In the genomic region with DNA sequence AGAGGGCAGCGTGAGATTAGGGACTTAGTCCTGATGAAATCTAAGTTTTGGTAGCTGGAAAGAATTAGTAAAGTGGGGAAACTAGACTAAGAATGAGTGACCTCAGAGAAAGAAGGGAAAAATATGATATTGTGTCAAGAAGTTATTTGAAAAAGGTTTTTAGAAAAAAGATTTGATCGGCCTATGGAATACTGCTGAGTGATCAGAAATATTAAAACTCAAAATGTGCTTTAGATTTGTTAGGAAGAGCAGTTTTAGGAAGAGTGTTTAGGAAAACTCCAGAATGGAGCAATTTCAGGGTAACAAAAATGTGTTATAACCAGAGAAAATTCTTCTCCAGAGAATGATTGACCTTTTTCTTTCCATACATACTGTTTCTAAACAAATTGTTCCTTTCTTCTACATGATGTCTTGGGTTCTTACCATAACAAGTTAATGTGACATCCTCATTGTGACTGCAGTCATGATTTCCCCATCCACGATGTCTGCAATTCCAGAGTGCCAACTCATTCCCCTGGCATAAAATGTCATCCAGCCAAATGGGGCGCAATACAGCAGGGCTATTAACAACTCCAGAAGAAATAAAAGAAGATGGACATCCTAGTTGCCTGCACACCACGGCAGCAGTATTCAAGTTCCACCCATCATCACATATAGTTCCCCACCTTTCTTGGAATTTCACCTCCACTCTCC, we compare ENCODE assay signal across 27 cellular contexts. TPM values are rescaled to one million over a fixed set of nuclear protein-coding genes. Genes with fewer than 3 reads are reported as not detected.
DNase-seq lines count a peak whose midpoint lies in the region; ATAC-seq, FAIRE-seq and TF ChIP-seq lines count a peak whose summit lies in the region.
"Had no signal": no experiment of that assay in that cellular context is flagged by ENCODE, and none has a peak within 500 bp of the region (broad histone marks: within the 10 kb centered on the region; RNA-seq: fewer than 3 reads in every experiment).

No MANE protein-coding gene starts in this region.

- H3K4me3 ChIP-seq in bronchial epithelial cell (ENCODE audit: low read depth, low read length) = no peak overlapping the region
- H3K4me3 ChIP-seq in skeletal muscle cell (ENCODE audit: low read depth, low read length) = no peak overlapping the region
- H3K4me3 ChIP-seq: colonic mucosa, heart left ventricle, ovary, right atrium auricular region had no signal

- no peaks in the 10 kb centered on the region for H3K36me3 ChIP-seq in bronchial epithelial cell (ENCODE audit: control insufficient read depth, insufficient read depth, low read length)
- H3K36me3 ChIP-seq: brain microvascular endothelial cell, colonic mucosa, ovary, right atrium auricular region had no signal

- FAIRE-seq in bronchial epithelial cell (lab: Jason Lieb, UNC) = no peak
- FAIRE-seq: H1 had no signal

- H3K27me3 ChIP-seq in bronchial epithelial cell (ENCODE audit: control insufficient read depth, insufficient read depth, low read length) = no peaks in the 10 kb centered on the region
- H3K27me3 ChIP-seq: brain microvascular endothelial cell, colonic mucosa, ovary, right atrium auricular region had no signal

- peak; percentile 66 for DNase-seq in EH (ENCODE audit: low read depth)
- peak; percentile 37 for DNase-seq in HS-5 (ENCODE audit: low read depth)
- peak; percentile 12 for DNase-seq in bronchial epithelial cell (ENCODE audit: low read depth)
- DNase-seq in skeletal muscle cell (ENCODE audit: low read depth) = peak; percentile 2
- DNase-seq: activated CD4-positive, alpha-beta memory T cell treated with anti-CD3 and anti-CD28 coated beads, Interleukin-2, amount 10 ng/mL, durations not matched to agents 7 days and 5 days; activated gamma-delta T cell treated with Interleukin-2 at 50 U/mL for 16 hours; activated T-cell treated with anti-CD3 and anti-CD28 coated beads for 4 hours; brain microvascular endothelial cell; colonic mucosa; COR-L47; DMS79 treated with DMSO at 0.1 percent for 48 hours; heart left ventricle; KG1; natural killer cell; NCI-H187 treated with DMSO at 0.1 percent for 48 hours; NCI-H226; NCI-H82; ovary; Right ventricle myocardium superior; substantia nigra had no signal

- no peak for TF ChIP-seq CTCF in bronchial epithelial cell (IDR thresholded peaks at IDR 0.05; ENCODE audit: insufficient read depth, low read length, severe bottlenecking)

- ATAC-seq in HG02884 (IDR thresholded peaks at IDR 0.05; ENCODE audit: unreplicated experiment) (no peak), GM21717 (IDR thresholded peaks at IDR 0.05; ENCODE audit: unreplicated experiment) (no peak), HG03442 (IDR thresholded peaks at IDR 0.05; ENCODE audit: unreplicated experiment) (no peak)
- ATAC-seq: activated CD4-positive, CD25-positive, alpha-beta regulatory T cell treated with anti-CD3 and anti-CD28 coated beads, Interleukin-2, amount 50 U/mL, for 24 hours; heart left ventricle; natural killer cell had no signal

RNA-seq across cellular contexts. Expression of a gene that starts 11.8 kb away (rescaled TPM):
- not detected in 2 replicates for total RNA-seq in bronchial epithelial cell
- total RNA-seq: activated CD4-positive, alpha-beta memory T cell treated with anti-CD3 and anti-CD28 coated beads, Interleukin-2, amount 10 ng/mL, durations not matched to agents 7 days and 5 days; OCI-LY7 had no signal

Comparison
In these comparisons a context has a peak if more than half of its experiments do, and no peak if none do; other contexts are left out.
1. DNase-seq: peak in every context shown above with its lines; median percentile 66 in EH; 37 in HS-5; 12 in bronchial epithelial cell; 2 in skeletal muscle cell.